Comparison of ENCODE assay signal across 13 cellular contexts in genomic region chr19:56097776-56098175, GRCh38. TPM values are rescaled to one million over a fixed set of nuclear protein-coding genes. Genes with fewer than 3 reads are reported as not detected.
DNase-seq lines count a peak whose midpoint lies in the region; ATAC-seq, FAIRE-seq and TF ChIP-seq lines count a peak whose summit lies in the region.
"Had no signal": no experiment of that assay in that cellular context is flagged by ENCODE, and none has a peak within 500 bp of the region (broad histone marks: within the 10 kb centered on the region; RNA-seq: fewer than 3 reads in every experiment).

No MANE protein-coding gene starts in this region.

- H3K9me3 ChIP-seq in HepG2 (ENCODE audit: low read length) (peaks cover 8% of the 10 kb centered on the region; the same call in 1 of the 2 replicates), right lobe of liver (no peaks in the 10 kb centered on the region), endodermal cell (ENCODE audit: control insufficient read depth, low read length) (peaks cover 11% of the 10 kb centered on the region), gastroesophageal sphincter (no peaks in the 10 kb centered on the region), trophoblast cell (ENCODE audit: insufficient read depth, low read depth, low read length) (peaks cover 3% of the 10 kb centered on the region)
- H3K9me3 ChIP-seq: BE2C had no signal

- DNase-seq in HepG2 (ENCODE audit: low spot score), result no peak
- DNase-seq in right lobe of liver, result no peak
- peak; percentile 32 for DNase-seq in GM13976 (ENCODE audit: low spot score)
- DNase-seq in endodermal cell, result peak; percentile 32
- no peak for DNase-seq in trophoblast cell
- DNase-seq in amygdala (lab: John Stamatoyannopoulos, UW), result no peak
- DNase-seq: BE2C; CD4-positive, CD25-positive, alpha-beta regulatory T cell; DMS 273 treated with DMSO at 0.1 percent for 48 hours; H9 had no signal

- no peak for TF ChIP-seq CTCF in HepG2 (CRISPR knock-in tag; IDR thresholded peaks at IDR 0.05)
- TF ChIP-seq CTCF in right lobe of liver (IDR thresholded peaks at IDR 0.05), result no peak
- TF ChIP-seq CTCF in GM13976 (IDR thresholded peaks at IDR 0.05; ENCODE audit: borderline replicate concordance, control extremely low read depth, extremely low read depth, insufficient read depth, missing control alignments), result no peak
- no peak for TF ChIP-seq CTCF in endodermal cell (conservative IDR thresholded peaks at IDR 0.05)
- no peak for TF ChIP-seq CTCF in gastroesophageal sphincter (IDR thresholded peaks at IDR 0.05)

- no peak overlapping the region for H3K27ac Mint-ChIP-seq in endodermal cell
- H3K27ac Mint-ChIP-seq: CD4-positive, CD25-positive, alpha-beta regulatory T cell; GM23338 had no signal

- intact Hi-C loops in HepG2 (cut with micrococcal nuclease; ENCODE audit: unreplicated experiment) (no loop called here), right lobe of liver (cut with DNase I) (no loop called here)

- FAIRE-seq in HepG2 (lab: Jason Lieb, UNC), result no peak
- FAIRE-seq: A204.1 had no signal

- H2AFZ ChIP-seq in HepG2 (ENCODE audit: low read length), result no peak overlapping the region
- H2AFZ ChIP-seq in trophoblast cell (ENCODE audit: insufficient read depth, low read length, poor library complexity), result no peak overlapping the region
- H2AFZ ChIP-seq: GM23338 had no signal

- 100% methylated on average over 3 of the region's 7 CpGs for WGBS in HepG2 (ENCODE audit: low lambda C conversion rate)
- 100% methylated on average over 4 of the region's 7 CpGs for WGBS in right lobe of liver (ENCODE audit: insufficient coverage, low coverage, low lambda C conversion rate, missing lambda C conversion rate)
- WGBS in endodermal cell (ENCODE audit: insufficient coverage in 1 of 2, insufficient read length in 1 of 2), 2 experiments, result 89 to 98% methylated on average over 5 to 7 of the region's 7 CpGs
- WGBS in gastroesophageal sphincter (ENCODE audit: low coverage in 1 of 2), 2 donors, result no CpG with 5 or more reads among the region's 7 CpGs
- no CpG with 5 or more reads among the region's 7 CpGs for WGBS in trophoblast cell (ENCODE audit: extremely low coverage, insufficient coverage, insufficient read length)

- in situ Hi-C loops in HepG2 (cut with HindIII; ENCODE audit: extremely low pct_ligation_motif_present, low pct_unique_long_range_greater_than_20kb) (loop anchor here (5.0 kb wide), 1 partner anchor 65 kb away; no protein-coding TSS in a partner anchor), GM13976 (cut with MboI; ENCODE audit: low sequenced_read_pairs, unreplicated experiment) (no loop called here)

- no peaks in the 10 kb centered on the region for H3K4me1 Mint-ChIP-seq in endodermal cell

- no peaks in the 10 kb centered on the region for H3K79me1 ChIP-seq in trophoblast cell (ENCODE audit: low read length)

- no peak overlapping the region for H3K9ac ChIP-seq in HepG2 (ENCODE audit: insufficient read depth, low read depth, low read length)
- H3K9ac ChIP-seq in endodermal cell (ENCODE audit: extremely low read depth, low read length, poor library complexity, severe bottlenecking), result no peak overlapping the region
- H3K9ac ChIP-seq in trophoblast cell (ENCODE audit: low read length), result no peak overlapping the region

- no peak overlapping the region for H2BK120ac ChIP-seq in trophoblast cell (ENCODE audit: insufficient read depth, low read length, poor library complexity)

- H3K36me3 Mint-ChIP-seq in endodermal cell (ENCODE audit: low read depth), result peaks cover 42% of the 10 kb centered on the region

- no peak overlapping the region for H3K23ac ChIP-seq in trophoblast cell (ENCODE audit: low read length)

- no peaks in the 10 kb centered on the region for H3K27me3 Mint-ChIP-seq in endodermal cell (ENCODE audit: insufficient read depth)
- H3K27me3 Mint-ChIP-seq: CD4-positive, CD25-positive, alpha-beta regulatory T cell had no signal

- CTCF ChIA-PET in HepG2 (lab: Yijun Ruan, JAX; ENCODE audit: low intra/inter-chr PET ratio, low total read pairs), result no interaction called here

- no peak overlapping the region for H3K18ac ChIP-seq in trophoblast cell (ENCODE audit: low read length)

- ATAC-seq in HepG2 (no peak), right lobe of liver (no peak), gastroesophageal sphincter (no peak)
- ATAC-seq: GM23338 had no signal

- H4K8ac ChIP-seq in trophoblast cell (ENCODE audit: low read depth, low read length), result no peak overlapping the region

- no peak overlapping the region for H2AK5ac ChIP-seq in trophoblast cell (ENCODE audit: low read length)

- H3K4me3 ChIP-seq in HepG2 (replicated peaks in 1 of 3; ENCODE audit: insufficient read depth in 1 of 3, low read depth in 2 of 3, low read length in 3 of 3) (no peak overlapping the region), right lobe of liver (no peak overlapping the region), endodermal cell (ENCODE audit: low read length) (no peak overlapping the region), gastroesophageal sphincter (no peak overlapping the region), trophoblast cell (ENCODE audit: low read depth, low read length) (no peak overlapping the region)
- H3K4me3 ChIP-seq: GM23338 had no signal

- TF ChIP-seq POLR2A in HepG2 (IDR thresholded peaks at IDR 0.05; ENCODE audit: insufficient read depth in 1 of 2, low read depth in 2 of 2, low read length in 2 of 2) (no peak), right lobe of liver (IDR thresholded peaks at IDR 0.05) (no peak), gastroesophageal sphincter (IDR thresholded peaks at IDR 0.05) (no peak)

- no peak overlapping the region for H3K4me3 Mint-ChIP-seq in endodermal cell
- H3K4me3 Mint-ChIP-seq: CD4-positive, CD25-positive, alpha-beta regulatory T cell; GM23338; H9 had no signal

- H3K27ac ChIP-seq in HepG2 (ENCODE audit: extremely low read length, insufficient read depth, low read length), result no peak overlapping the region
- no peak overlapping the region for H3K27ac ChIP-seq in right lobe of liver
- no peak overlapping the region for H3K27ac ChIP-seq in endodermal cell (ENCODE audit: low read depth, low read length)
- no peak overlapping the region for H3K27ac ChIP-seq in gastroesophageal sphincter
- H3K27ac ChIP-seq in trophoblast cell (ENCODE audit: low read depth, low read length), result no peak overlapping the region

- no peak overlapping the region for H3K4ac ChIP-seq in trophoblast cell (ENCODE audit: low read depth, low read length)

- H3K36me3 ChIP-seq in HepG2 (replicated peaks in 1 of 2; ENCODE audit: control insufficient read depth in 1 of 2, insufficient read depth in 2 of 2, low read length in 2 of 2), result peaks cover 41 to 83% of the 10 kb centered on the region in 2 experiments
- peaks cover 0 to 14% (median 7%) of the 10 kb centered on the region in 4 donors for H3K36me3 ChIP-seq in right lobe of liver
- peaks cover 33% of the 10 kb centered on the region for H3K36me3 ChIP-seq in endodermal cell (ENCODE audit: control insufficient read depth, insufficient read depth, low read length)
- H3K36me3 ChIP-seq in gastroesophageal sphincter, result peaks cover 0 to 76% of the 10 kb centered on the region in 2 donors
- peaks cover 63 to 64% of the 10 kb centered on the region in 2 experiments for H3K36me3 ChIP-seq in trophoblast cell (ENCODE audit: control insufficient read depth in 1 of 2, insufficient read depth in 2 of 2, low read length in 2 of 2)

- H4K20me1 ChIP-seq in HepG2 (ENCODE audit: insufficient read depth, low read length), result peaks cover 30% of the 10 kb centered on the region

- no peak overlapping the region for H2BK12ac ChIP-seq in trophoblast cell (ENCODE audit: low read length)

- H3K79me2 ChIP-seq in HepG2 (ENCODE audit: insufficient read depth, low read length), result peaks cover 37% of the 10 kb centered on the region
- H3K79me2 ChIP-seq in trophoblast cell (ENCODE audit: control insufficient read depth, insufficient read depth, low read length, poor library complexity), result no peaks in the 10 kb centered on the region

- no peak overlapping the region for H4K12ac ChIP-seq in trophoblast cell (ENCODE audit: low read depth, low read length)

- no peak overlapping the region for H3K14ac ChIP-seq in trophoblast cell (ENCODE audit: low read length)

- POLR2A ChIA-PET in HepG2 (lab: Yijun Ruan, JAX), result no interaction called here

- H4K91ac ChIP-seq in trophoblast cell (ENCODE audit: low read depth, low read length), result no peak overlapping the region

- H3K27me3 ChIP-seq in HepG2 (ENCODE audit: control insufficient read depth in 1 of 2, insufficient read depth in 2 of 2, low read length in 2 of 2) (no peaks in the 10 kb centered on the region; a peak in 1 of 5 replicates), right lobe of liver (no peaks in the 10 kb centered on the region), endodermal cell (ENCODE audit: control insufficient read depth, insufficient read depth, low read length, poor library complexity, severe bottlenecking) (no peaks in the 10 kb centered on the region), gastroesophageal sphincter (no peaks in the 10 kb centered on the region), trophoblast cell (ENCODE audit: insufficient read depth, low read length) (no peaks in the 10 kb centered on the region)
- H3K27me3 ChIP-seq: BE2C had no signal

- no peak overlapping the region for H3K4me2 ChIP-seq in HepG2 (ENCODE audit: low read depth, low read length)
- H3K4me2 ChIP-seq in trophoblast cell (ENCODE audit: low read length), result no peak overlapping the region
- H3K4me2 ChIP-seq: GM23338 had no signal

- BruUV-seq in HepG2 (replicated peaks; lab: Mats Ljungman, UMichigan), result no TSS peak

- H3K4me1 ChIP-seq in HepG2 (ENCODE audit: insufficient read depth, low read length) (no peaks in the 10 kb centered on the region), right lobe of liver (no peaks in the 10 kb centered on the region), endodermal cell (ENCODE audit: control insufficient read depth, insufficient read depth, low read length) (no peaks in the 10 kb centered on the region), gastroesophageal sphincter (peaks cover 0 to 17% (median 0%) of the 10 kb centered on the region in 3 donors), trophoblast cell (ENCODE audit: control insufficient read depth in 1 of 2, insufficient read depth in 2 of 2, low read length in 2 of 2) (no peaks in the 10 kb centered on the region)
- H3K4me1 ChIP-seq: BE2C had no signal

- no peak for TF ChIP-seq RAD21 in HepG2 (CRISPR knock-in tag; IDR thresholded peaks at IDR 0.05)

- no peak overlapping the region for H2BK5ac ChIP-seq in trophoblast cell (ENCODE audit: low read depth, low read length, poor library complexity)

- TF ChIP-seq EP300 in HepG2 (IDR thresholded peaks at IDR 0.05; ENCODE audit: low read depth in 2 of 2, low read length in 2 of 2) (no peak), HepG2 (CRISPR knock-in tag; IDR thresholded peaks at IDR 0.05; ENCODE audit: borderline replicate concordance) (no peak), gastroesophageal sphincter (IDR thresholded peaks at IDR 0.05) (no peak)

- peaks cover 15% of the 10 kb centered on the region for H3K9me3 Mint-ChIP-seq in endodermal cell

RNA-seq across cellular contexts. Expression of gene ZNF787, which starts 23.3 kb away (rescaled TPM):
- total RNA-seq in HepG2 (2016; rRNA removed; fragmentation: Illumina TruSeq; extraction: Trizol) (35.6 and 42.8 TPM in 2 replicates), right lobe of liver (10 to 100 TPM; 15.8 to 26.0 (median 22.5) TPM), endodermal cell (10 to 100 TPM; 42.1 to 43.7 TPM), gastroesophageal sphincter (10 to 100 TPM; 18.6 to 31.8 (median 19.7) TPM)
- 29.0 and 33.1 TPM in 2 replicates for total RNA-seq in HepG2 (2016; cell fraction: cytosol; rRNA removed; fragmentation: Illumina TruSeq; extraction: Trizol; ENCODE audit: low read depth)
- total RNA-seq in HepG2 (2016; cell fraction: insoluble cytoplasmic fraction; rRNA removed; fragmentation: Illumina TruSeq; extraction: Trizol), result 34.7 and 46.1 TPM in 2 replicates
- total RNA-seq in HepG2 (2016; cell fraction: membrane; rRNA removed; fragmentation: Illumina TruSeq; extraction: Trizol), result 62.2 and 73.5 TPM in 2 replicates
- total RNA-seq in HepG2 (2016; cell fraction: nucleus; rRNA removed; fragmentation: Illumina TruSeq; extraction: Trizol), result 17.6 and 21.2 TPM in 2 replicates
- polyA plus RNA-seq in HepG2 (2011; rRNA removed), result 15.1 and 23.1 TPM in 2 replicates
- polyA plus RNA-seq in HepG2 (2011; cell fraction: cytosol; rRNA removed), result 9.6 and 21.1 TPM in 2 replicates
- 24.0 and 30.1 TPM in 2 replicates for polyA plus RNA-seq in HepG2 (2011; cell fraction: nucleus; rRNA removed)
- 20.1 and 21.2 TPM in 2 replicates for polyA plus RNA-seq in HepG2 (2012)
- polyA plus RNA-seq in HepG2 (2016; cell fraction: cytosol; fragmentation: Illumina TruSeq; extraction: Trizol; ENCODE audit: low read depth), result 34.6 and 40.9 TPM in 2 replicates
- 47.2 and 47.3 TPM in 2 replicates for polyA plus RNA-seq in HepG2 (2016; cell fraction: insoluble cytoplasmic fraction; fragmentation: Illumina TruSeq; extraction: Trizol; ENCODE audit: low read depth)
- polyA plus RNA-seq in HepG2 (2016; cell fraction: membrane; fragmentation: Illumina TruSeq; extraction: Trizol; ENCODE audit: low read depth), result 55.5 and 74.3 TPM in 2 replicates
- polyA plus RNA-seq in HepG2 (2016; cell fraction: nucleus; fragmentation: Illumina TruSeq; extraction: Trizol; ENCODE audit: insufficient read depth, low read depth), result 38.1 and 41.9 TPM in 2 replicates
- polyA minus RNA-seq in HepG2 (2011; rRNA and poly(A)+ RNA removed; ENCODE audit: low replicate concordance), result 11.1 and 37.8 TPM in 2 replicates
- 24.6 and 29.7 TPM in 2 replicates for polyA minus RNA-seq in HepG2 (2011; cell fraction: cytosol; rRNA and poly(A)+ RNA removed)
- polyA minus RNA-seq in HepG2 (2011; cell fraction: nucleus; rRNA and poly(A)+ RNA removed), result 9.8 and 11.8 TPM in 2 replicates
- polyA plus RNA-seq in endodermal cell (2013, experiment 1 of 2), result 27.7 TPM
- polyA plus RNA-seq in endodermal cell (2013, experiment 2 of 2), result 26.5 TPM
- polyA plus RNA-seq in trophoblast cell (2013), result 23.4 and 24.3 TPM in 2 replicates

RNA-seq across cellular contexts. Expression of gene ZNF444, which starts 43.3 kb away (rescaled TPM):
- total RNA-seq in HepG2 (2016; rRNA removed; fragmentation: Illumina TruSeq; extraction: Trizol) (24.4 and 30.3 TPM in 2 replicates), right lobe of liver (10 to 100 TPM; 23.2 to 38.4 (median 30.8) TPM), endodermal cell (10 to 100 TPM; 50.2 to 58.8 TPM), gastroesophageal sphincter (10 to 100 TPM; 36.2 to 57.9 (median 41.3) TPM)
- 8.7 and 10.7 TPM in 2 replicates for total RNA-seq in HepG2 (2016; cell fraction: cytosol; rRNA removed; fragmentation: Illumina TruSeq; extraction: Trizol; ENCODE audit: low read depth)
- 24.3 and 28.9 TPM in 2 replicates for total RNA-seq in HepG2 (2016; cell fraction: insoluble cytoplasmic fraction; rRNA removed; fragmentation: Illumina TruSeq; extraction: Trizol)
- total RNA-seq in HepG2 (2016; cell fraction: membrane; rRNA removed; fragmentation: Illumina TruSeq; extraction: Trizol), result 18.5 and 19.0 TPM in 2 replicates
- 16.6 and 20.8 TPM in 2 replicates for total RNA-seq in HepG2 (2016; cell fraction: nucleus; rRNA removed; fragmentation: Illumina TruSeq; extraction: Trizol)
- polyA plus RNA-seq in HepG2 (2011; rRNA removed), result 27.4 and 34.2 TPM in 2 replicates
- polyA plus RNA-seq in HepG2 (2011; cell fraction: cytosol; rRNA removed), result 26.3 and 39.4 TPM in 2 replicates
- polyA plus RNA-seq in HepG2 (2011; cell fraction: nucleus; rRNA removed), result 141 and 147 TPM in 2 replicates
- polyA plus RNA-seq in HepG2 (2012), result 31.4 and 36.8 TPM in 2 replicates
- polyA plus RNA-seq in HepG2 (2016; cell fraction: cytosol; fragmentation: Illumina TruSeq; extraction: Trizol; ENCODE audit: low read depth), result 9.9 and 10.2 TPM in 2 replicates
- polyA plus RNA-seq in HepG2 (2016; cell fraction: insoluble cytoplasmic fraction; fragmentation: Illumina TruSeq; extraction: Trizol; ENCODE audit: low read depth), result 35.6 and 37.8 TPM in 2 replicates
- 15.1 and 15.7 TPM in 2 replicates for polyA plus RNA-seq in HepG2 (2016; cell fraction: membrane; fragmentation: Illumina TruSeq; extraction: Trizol; ENCODE audit: low read depth)
- polyA plus RNA-seq in HepG2 (2016; cell fraction: nucleus; fragmentation: Illumina TruSeq; extraction: Trizol; ENCODE audit: insufficient read depth, low read depth), result 59.4 and 67.1 TPM in 2 replicates
- polyA minus RNA-seq in HepG2 (2011; rRNA and poly(A)+ RNA removed; ENCODE audit: low replicate concordance), result 7.0 and 28.3 TPM in 2 replicates
- polyA minus RNA-seq in HepG2 (2011; cell fraction: cytosol; rRNA and poly(A)+ RNA removed), result 15.8 and 20.3 TPM in 2 replicates
- 11.1 and 17.4 TPM in 2 replicates for polyA minus RNA-seq in HepG2 (2011; cell fraction: nucleus; rRNA and poly(A)+ RNA removed)
- 36.7 TPM for polyA plus RNA-seq in endodermal cell (2013, experiment 1 of 2)
- polyA plus RNA-seq in endodermal cell (2013, experiment 2 of 2), result 31.4 TPM
- 25.7 and 26.0 TPM in 2 replicates for polyA plus RNA-seq in trophoblast cell (2013)

Comparison
In these comparisons a context has a peak if more than half of its experiments do, and no peak if none do; other contexts are left out.
1. DNase-seq: peak in GM13976 (single experiment) and endodermal cell (single experiment); none in HepG2 (single experiment), right lobe of liver (0 of 3), trophoblast cell (0 of 2) and amygdala (0 of 56).